ENCODE assay signal across 1 cellular context in the genomic region with DNA sequence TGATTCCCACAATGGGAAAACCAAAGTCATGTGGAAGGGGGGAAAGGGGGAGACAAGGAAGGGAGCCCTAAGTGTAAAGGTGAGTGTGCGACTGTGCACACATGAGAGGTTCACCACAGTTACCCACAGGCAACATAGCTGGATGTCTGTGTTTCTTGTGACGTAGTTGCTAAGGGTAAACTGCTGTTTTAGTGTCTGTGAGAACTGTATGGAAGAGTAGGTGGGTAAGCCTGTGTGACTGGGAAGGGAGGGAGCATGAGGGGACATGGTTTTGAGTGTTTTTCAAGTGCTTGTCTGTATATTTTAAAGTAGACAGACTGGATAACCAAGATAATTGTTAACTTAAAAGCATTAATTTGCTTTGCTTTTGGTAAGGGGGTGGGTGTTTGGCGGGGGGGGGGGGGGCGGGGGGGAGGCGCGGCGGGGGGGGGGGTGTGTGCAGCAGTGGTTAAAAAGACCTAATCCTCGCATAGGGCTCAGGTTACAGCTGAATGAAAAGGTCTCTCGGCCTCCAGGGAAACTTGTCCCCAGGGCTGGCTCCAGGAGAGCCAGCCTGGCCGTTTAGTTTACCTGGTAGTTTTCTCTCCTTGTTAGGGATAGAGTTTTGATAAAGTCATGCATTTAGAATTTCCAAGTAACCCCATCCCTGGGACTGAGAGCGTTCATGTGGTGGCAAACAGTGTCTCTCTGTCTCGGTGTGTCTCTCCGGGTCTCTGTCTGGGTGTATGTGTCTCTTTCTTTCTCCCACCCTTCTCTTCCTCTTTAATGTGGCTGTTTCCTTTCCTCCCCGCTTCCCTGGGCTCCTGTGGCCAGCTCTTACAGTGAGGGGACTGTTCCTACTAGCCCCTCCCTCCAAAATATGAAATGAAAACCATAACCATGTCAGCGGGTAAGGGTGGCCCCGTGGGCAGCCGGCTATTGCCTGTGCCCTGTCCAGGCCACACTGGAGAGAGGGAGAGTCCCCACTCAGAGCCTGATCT.
TF ChIP-seq lines count a peak whose summit lies in the region.

No MANE protein-coding gene starts in this region.

TF ChIP-seq in SK-N-SH treated with all-trans-retinoic acid at 6 μM for 48 hours, 23 proteins besides CTCF, POLR2A, EP300 and RAD21 (continued from another document):
- TF ChIP-seq, protein P1, sequence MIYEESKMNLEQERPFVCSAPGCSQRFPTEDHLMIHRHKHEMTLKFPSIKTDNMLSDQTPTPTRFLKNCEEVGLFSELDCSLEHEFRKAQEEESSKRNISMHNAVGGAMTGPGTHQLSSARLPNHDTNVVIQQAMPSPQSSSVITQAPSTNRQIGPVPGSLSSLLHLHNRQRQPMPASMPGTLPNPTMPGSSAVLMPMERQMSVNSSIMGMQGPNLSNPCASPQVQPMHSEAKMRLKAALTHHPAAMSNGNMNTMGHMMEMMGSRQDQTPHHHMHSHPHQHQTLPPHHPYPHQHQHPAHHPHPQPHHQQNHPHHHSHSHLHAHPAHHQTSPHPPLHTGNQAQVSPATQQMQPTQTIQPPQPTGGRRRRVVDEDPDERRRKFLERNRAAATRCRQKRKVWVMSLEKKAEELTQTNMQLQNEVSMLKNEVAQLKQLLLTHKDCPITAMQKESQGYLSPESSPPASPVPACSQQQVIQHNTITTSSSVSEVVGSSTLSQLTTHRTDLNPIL (CRISPR knock-in tag; IDR thresholded peaks at IDR 0.05; ENCODE audit: low read depth): no peak
- TF ChIP-seq OSR1 (CRISPR knock-in tag; IDR thresholded peaks at IDR 0.05): no peak
- no peak for TF ChIP-seq PPARA (CRISPR knock-in tag; IDR thresholded peaks at IDR 0.05; ENCODE audit: borderline replicate concordance)
- TF ChIP-seq, protein P2, sequence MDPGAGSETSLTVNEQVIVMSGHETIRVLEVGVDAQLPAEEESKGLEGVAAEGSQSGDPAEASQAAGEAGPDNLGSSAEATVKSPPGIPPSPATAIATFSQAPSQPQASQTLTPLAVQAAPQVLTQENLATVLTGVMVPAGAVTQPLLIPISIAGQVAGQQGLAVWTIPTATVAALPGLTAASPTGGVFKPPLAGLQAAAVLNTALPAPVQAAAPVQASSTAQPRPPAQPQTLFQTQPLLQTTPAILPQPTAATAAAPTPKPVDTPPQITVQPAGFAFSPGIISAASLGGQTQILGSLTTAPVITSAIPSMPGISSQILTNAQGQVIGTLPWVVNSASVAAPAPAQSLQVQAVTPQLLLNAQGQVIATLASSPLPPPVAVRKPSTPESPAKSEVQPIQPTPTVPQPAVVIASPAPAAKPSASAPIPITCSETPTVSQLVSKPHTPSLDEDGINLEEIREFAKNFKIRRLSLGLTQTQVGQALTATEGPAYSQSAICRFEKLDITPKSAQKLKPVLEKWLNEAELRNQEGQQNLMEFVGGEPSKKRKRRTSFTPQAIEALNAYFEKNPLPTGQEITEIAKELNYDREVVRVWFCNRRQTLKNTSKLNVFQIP (CRISPR knock-in tag; IDR thresholded peaks at IDR 0.05; ENCODE audit: borderline replicate concordance, low read depth): no peak
- no peak for TF ChIP-seq SNAI2 (CRISPR knock-in tag; IDR thresholded peaks at IDR 0.05)
- TF ChIP-seq, protein P3, sequence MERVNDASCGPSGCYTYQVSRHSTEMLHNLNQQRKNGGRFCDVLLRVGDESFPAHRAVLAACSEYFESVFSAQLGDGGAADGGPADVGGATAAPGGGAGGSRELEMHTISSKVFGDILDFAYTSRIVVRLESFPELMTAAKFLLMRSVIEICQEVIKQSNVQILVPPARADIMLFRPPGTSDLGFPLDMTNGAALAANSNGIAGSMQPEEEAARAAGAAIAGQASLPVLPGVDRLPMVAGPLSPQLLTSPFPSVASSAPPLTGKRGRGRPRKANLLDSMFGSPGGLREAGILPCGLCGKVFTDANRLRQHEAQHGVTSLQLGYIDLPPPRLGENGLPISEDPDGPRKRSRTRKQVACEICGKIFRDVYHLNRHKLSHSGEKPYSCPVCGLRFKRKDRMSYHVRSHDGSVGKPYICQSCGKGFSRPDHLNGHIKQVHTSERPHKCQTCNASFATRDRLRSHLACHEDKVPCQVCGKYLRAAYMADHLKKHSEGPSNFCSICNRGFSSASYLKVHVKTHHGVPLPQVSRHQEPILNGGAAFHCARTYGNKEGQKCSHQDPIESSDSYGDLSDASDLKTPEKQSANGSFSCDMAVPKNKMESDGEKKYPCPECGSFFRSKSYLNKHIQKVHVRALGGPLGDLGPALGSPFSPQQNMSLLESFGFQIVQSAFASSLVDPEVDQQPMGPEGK (CRISPR knock-in tag; IDR thresholded peaks at IDR 0.05; ENCODE audit: borderline replicate concordance): no peak
- no peak for TF ChIP-seq BACH2 (CRISPR knock-in tag; IDR thresholded peaks at IDR 0.05; ENCODE audit: borderline replicate concordance)
- no peak for TF ChIP-seq ZFP30 (CRISPR knock-in tag; IDR thresholded peaks at IDR 0.05)
- TF ChIP-seq, protein P4, sequence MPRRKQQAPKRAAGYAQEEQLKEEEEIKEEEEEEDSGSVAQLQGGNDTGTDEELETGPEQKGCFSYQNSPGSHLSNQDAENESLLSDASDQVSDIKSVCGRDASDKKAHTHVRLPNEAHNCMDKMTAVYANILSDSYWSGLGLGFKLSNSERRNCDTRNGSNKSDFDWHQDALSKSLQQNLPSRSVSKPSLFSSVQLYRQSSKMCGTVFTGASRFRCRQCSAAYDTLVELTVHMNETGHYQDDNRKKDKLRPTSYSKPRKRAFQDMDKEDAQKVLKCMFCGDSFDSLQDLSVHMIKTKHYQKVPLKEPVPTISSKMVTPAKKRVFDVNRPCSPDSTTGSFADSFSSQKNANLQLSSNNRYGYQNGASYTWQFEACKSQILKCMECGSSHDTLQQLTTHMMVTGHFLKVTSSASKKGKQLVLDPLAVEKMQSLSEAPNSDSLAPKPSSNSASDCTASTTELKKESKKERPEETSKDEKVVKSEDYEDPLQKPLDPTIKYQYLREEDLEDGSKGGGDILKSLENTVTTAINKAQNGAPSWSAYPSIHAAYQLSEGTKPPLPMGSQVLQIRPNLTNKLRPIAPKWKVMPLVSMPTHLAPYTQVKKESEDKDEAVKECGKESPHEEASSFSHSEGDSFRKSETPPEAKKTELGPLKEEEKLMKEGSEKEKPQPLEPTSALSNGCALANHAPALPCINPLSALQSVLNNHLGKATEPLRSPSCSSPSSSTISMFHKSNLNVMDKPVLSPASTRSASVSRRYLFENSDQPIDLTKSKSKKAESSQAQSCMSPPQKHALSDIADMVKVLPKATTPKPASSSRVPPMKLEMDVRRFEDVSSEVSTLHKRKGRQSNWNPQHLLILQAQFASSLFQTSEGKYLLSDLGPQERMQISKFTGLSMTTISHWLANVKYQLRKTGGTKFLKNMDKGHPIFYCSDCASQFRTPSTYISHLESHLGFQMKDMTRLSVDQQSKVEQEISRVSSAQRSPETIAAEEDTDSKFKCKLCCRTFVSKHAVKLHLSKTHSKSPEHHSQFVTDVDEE (CRISPR knock-in tag; IDR thresholded peaks at IDR 0.05): no peak
- TF ChIP-seq RARB (CRISPR knock-in tag; IDR thresholded peaks at IDR 0.05): no peak
TF ChIP-seq in SK-N-SH treated with all-trans-retinoic acid at 6 μM for 48 hours: peak in this region for 0.
